2 cellular contexts compared by ENCODE assay signal in the genomic region with DNA sequence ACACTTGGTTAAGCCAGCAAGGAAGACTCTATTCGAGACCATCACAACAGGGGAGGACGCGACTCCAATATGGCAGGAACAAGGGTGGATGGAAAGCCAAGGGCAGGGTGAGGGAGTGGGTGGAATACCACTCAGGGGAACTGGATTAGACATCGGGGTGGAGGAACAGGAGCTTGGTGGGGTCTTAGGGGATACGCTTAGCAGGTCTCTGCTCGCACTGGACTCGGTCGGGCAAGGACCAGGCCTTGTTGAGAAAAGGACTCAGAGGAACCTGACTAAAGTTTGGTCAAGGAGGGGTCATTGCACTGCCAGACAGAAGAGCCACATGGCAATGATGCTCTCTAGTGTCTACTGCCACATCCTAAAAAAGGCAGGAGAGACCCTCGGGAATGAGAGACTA.
A peak's percentile ranks its signal among the peaks of the same experiment; 100 is the strongest.
TF ChIP-seq lines count a peak whose summit lies in the region.

No MANE protein-coding gene starts in this region.

TF ChIP-seq in GM12878, 131 proteins besides CTCF, POLR2A, EP300 and RAD21:
- no peak for TF ChIP-seq PRDM15 (CRISPR knock-in tag; IDR thresholded peaks at IDR 0.05)
- TF ChIP-seq, protein P1, sequence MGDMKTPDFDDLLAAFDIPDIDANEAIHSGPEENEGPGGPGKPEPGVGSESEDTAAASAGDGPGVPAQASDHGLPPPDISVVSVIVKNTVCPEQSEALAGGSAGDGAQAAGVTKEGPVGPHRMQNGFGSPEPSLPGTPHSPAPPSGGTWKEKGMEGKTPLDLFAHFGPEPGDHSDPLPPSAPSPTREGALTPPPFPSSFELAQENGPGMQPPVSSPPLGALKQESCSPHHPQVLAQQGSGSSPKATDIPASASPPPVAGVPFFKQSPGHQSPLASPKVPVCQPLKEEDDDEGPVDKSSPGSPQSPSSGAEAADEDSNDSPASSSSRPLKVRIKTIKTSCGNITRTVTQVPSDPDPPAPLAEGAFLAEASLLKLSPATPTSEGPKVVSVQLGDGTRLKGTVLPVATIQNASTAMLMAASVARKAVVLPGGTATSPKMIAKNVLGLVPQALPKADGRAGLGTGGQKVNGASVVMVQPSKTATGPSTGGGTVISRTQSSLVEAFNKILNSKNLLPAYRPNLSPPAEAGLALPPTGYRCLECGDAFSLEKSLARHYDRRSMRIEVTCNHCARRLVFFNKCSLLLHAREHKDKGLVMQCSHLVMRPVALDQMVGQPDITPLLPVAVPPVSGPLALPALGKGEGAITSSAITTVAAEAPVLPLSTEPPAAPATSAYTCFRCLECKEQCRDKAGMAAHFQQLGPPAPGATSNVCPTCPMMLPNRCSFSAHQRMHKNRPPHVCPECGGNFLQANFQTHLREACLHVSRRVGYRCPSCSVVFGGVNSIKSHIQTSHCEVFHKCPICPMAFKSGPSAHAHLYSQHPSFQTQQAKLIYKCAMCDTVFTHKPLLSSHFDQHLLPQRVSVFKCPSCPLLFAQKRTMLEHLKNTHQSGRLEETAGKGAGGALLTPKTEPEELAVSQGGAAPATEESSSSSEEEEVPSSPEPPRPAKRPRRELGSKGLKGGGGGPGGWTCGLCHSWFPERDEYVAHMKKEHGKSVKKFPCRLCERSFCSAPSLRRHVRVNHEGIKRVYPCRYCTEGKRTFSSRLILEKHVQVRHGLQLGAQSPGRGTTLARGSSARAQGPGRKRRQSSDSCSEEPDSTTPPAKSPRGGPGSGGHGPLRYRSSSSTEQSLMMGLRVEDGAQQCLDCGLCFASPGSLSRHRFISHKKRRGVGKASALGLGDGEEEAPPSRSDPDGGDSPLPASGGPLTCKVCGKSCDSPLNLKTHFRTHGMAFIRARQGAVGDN (IDR thresholded peaks at IDR 0.05): 0 out of 2 replicates have a peak, but pooled peaks have one; percentile 23

TF ChIP-seq in HepG2, 621 proteins besides CTCF, POLR2A, EP300 and RAD21:
- TF ChIP-seq ZNF737 (CRISPR knock-in tag; IDR thresholded peaks at IDR 0.05; ENCODE audit: borderline replicate concordance) (0 out of 2 replicates have a peak, but pooled peaks have one; percentile 42), SOX13 (IDR thresholded peaks at IDR 0.05) (no peak), SOX13 (CRISPR knock-in tag; conservative IDR thresholded peaks at IDR 0.05 in 1 of 2, IDR thresholded peaks at IDR 0.05 in 1 of 2) (no peak), ZBTB37 (CRISPR knock-in tag; IDR thresholded peaks at IDR 0.05) (no peak), RXRA (CRISPR knock-in tag; IDR thresholded peaks at IDR 0.05) (no peak), ZNF282 (IDR thresholded peaks at IDR 0.05; ENCODE audit: partially characterized antibody) (no peak), ZFX (CRISPR knock-in tag; IDR thresholded peaks at IDR 0.05; ENCODE audit: low read depth) (no peak), ZNF296 (CRISPR knock-in tag; conservative IDR thresholded peaks at IDR 0.05) (0 out of 2 replicates have a peak, but pooled peaks have one; percentile 48), PHF21A (CRISPR knock-in tag; IDR thresholded peaks at IDR 0.05) (no peak), TMF1 (CRISPR knock-in tag; IDR thresholded peaks at IDR 0.05; ENCODE audit: low read depth) (no peak), TRAFD1 (CRISPR knock-in tag; IDR thresholded peaks at IDR 0.05; ENCODE audit: borderline replicate concordance) (no peak), ZFP1 (CRISPR knock-in tag; IDR thresholded peaks at IDR 0.05) (no peak), ZNF740 (CRISPR knock-in tag; IDR thresholded peaks at IDR 0.05) (no peak), ZNF782 (CRISPR knock-in tag; IDR thresholded peaks at IDR 0.05; ENCODE audit: borderline replicate concordance) (0 out of 2 replicates have a peak, but pooled peaks have one; percentile 47), TFAP4 (IDR thresholded peaks at IDR 0.05; ENCODE audit: borderline replicate concordance, low read depth) (no peak), GATAD1 (CRISPR knock-in tag; IDR thresholded peaks at IDR 0.05) (no peak), ZMYM2 (CRISPR knock-in tag; IDR thresholded peaks at IDR 0.05) (no peak), ZBTB26 (CRISPR knock-in tag; IDR thresholded peaks at IDR 0.05; ENCODE audit: borderline replicate concordance) (no peak), SIX4 (CRISPR knock-in tag; IDR thresholded peaks at IDR 0.05) (no peak), IRX3 (CRISPR knock-in tag; IDR thresholded peaks at IDR 0.05; ENCODE audit: borderline replicate concordance, low read depth) (no peak), SAFB2 (CRISPR knock-in tag; IDR thresholded peaks at IDR 0.05; ENCODE audit: borderline replicate concordance, low read depth) (no peak), CBFB (CRISPR knock-in tag; IDR thresholded peaks at IDR 0.05) (no peak), PCBP1 (IDR thresholded peaks at IDR 0.05; ENCODE audit: borderline replicate concordance, low read depth, low read length) (no peak), ZXDC (CRISPR knock-in tag; IDR thresholded peaks at IDR 0.05) (0 out of 2 replicates have a peak, but pooled peaks have one; percentile 32)
- TF ChIP-seq, protein P2, sequence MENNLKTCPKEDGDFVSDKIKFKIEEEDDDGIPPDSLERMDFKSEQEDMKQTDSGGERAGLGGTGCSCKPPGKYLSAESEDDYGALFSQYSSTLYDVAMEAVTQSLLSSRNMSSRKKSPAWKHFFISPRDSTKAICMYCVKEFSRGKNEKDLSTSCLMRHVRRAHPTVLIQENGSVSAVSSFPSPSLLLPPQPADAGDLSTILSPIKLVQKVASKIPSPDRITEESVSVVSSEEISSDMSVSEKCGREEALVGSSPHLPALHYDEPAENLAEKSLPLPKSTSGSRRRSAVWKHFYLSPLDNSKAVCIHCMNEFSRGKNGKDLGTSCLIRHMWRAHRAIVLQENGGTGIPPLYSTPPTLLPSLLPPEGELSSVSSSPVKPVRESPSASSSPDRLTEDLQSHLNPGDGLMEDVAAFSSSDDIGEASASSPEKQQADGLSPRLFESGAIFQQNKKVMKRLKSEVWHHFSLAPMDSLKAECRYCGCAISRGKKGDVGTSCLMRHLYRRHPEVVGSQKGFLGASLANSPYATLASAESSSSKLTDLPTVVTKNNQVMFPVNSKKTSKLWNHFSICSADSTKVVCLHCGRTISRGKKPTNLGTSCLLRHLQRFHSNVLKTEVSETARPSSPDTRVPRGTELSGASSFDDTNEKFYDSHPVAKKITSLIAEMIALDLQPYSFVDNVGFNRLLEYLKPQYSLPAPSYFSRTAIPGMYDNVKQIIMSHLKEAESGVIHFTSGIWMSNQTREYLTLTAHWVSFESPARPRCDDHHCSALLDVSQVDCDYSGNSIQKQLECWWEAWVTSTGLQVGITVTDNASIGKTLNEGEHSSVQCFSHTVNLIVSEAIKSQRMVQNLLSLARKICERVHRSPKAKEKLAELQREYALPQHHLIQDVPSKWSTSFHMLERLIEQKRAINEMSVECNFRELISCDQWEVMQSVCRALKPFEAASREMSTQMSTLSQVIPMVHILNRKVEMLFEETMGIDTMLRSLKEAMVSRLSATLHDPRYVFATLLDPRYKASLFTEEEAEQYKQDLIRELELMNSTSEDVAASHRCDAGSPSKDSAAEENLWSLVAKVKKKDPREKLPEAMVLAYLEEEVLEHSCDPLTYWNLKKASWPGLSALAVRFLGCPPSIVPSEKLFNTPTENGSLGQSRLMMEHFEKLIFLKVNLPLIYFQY (CRISPR knock-in tag; IDR thresholded peaks at IDR 0.05; ENCODE audit: borderline replicate concordance): no peak
